Comparison of ENCODE assay signal across 1 cellular context in the genomic region with DNA sequence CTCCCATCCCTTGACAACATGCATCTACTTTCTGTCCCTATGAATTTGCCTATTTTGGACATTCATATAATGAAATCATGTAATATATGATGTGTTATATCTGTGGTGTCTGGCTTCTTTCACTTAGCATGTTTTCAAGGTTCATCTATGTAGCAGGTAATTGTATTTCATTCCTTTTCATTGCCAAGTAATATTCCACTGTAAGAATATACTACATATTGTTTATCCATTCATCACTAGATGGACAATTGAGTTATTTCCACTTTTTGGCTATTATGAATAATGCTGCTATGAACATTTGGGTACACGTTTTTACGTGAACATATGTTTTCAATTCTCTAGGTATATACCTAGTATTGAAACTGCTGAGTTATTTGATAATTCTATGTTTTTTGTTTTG.
TF ChIP-seq lines count a peak whose summit lies in the region.

No MANE protein-coding gene starts in this region.

TF ChIP-seq in IMR-90, 13 proteins besides CTCF, POLR2A, EP300 and RAD21 (continued from another document):
- TF ChIP-seq USF2 (IDR thresholded peaks at IDR 0.05; ENCODE audit: low read depth, low read length) (no peak), RCOR1 (IDR thresholded peaks at IDR 0.05; ENCODE audit: insufficient replicate concordance, low read length) (no peak)
